In the genomic region with DNA sequence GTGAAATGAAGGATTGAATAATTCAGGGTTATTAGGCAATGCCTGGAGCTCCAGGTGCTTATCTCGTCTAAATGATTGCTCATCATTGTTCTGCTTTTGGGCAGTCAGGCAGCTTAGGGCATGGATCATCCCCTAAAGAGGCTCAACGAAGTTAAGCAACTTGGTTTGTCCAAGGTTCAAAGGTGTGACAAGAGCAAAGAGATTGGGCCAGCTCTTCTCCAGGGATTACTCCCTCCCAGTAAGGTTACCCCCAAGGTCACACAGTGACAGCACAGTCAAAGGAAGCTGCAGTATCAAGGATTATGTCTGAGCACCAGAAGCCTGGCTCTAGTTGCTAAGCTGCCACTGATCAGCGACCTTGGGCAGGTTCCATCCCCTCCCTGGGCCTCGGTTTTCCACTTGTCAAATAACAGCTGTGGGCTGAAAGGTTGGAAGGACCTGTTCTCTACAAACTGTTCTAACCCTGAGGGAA, we compare ENCODE assay signal across 1 cellular context.
TF ChIP-seq lines count a peak whose summit lies in the region.

No MANE protein-coding gene starts in this region.

TF ChIP-seq in HepG2, 621 proteins besides CTCF, POLR2A, EP300 and RAD21 (continued from another document and continues in another):
- TF ChIP-seq GLI4 (CRISPR knock-in tag; IDR thresholded peaks at IDR 0.05; ENCODE audit: borderline replicate concordance) (no peak), NFRKB (IDR thresholded peaks at IDR 0.05) (no peak), SIX4 (CRISPR knock-in tag; IDR thresholded peaks at IDR 0.05) (peak; percentile 63; the same call in 1 of the 2 replicates), ISX (CRISPR knock-in tag; conservative IDR thresholded peaks at IDR 0.05) (no peak), SCMH1 (CRISPR knock-in tag; IDR thresholded peaks at IDR 0.05; ENCODE audit: borderline replicate concordance) (no peak), ZNF878 (CRISPR knock-in tag; IDR thresholded peaks at IDR 0.05) (0 out of 2 replicates have a peak, but pooled peaks have one; percentile 26), SKI (IDR thresholded peaks at IDR 0.05; ENCODE audit: partially characterized antibody) (peak; percentile 51), ZNF282 (IDR thresholded peaks at IDR 0.05; ENCODE audit: partially characterized antibody) (no peak), ZBTB3 (CRISPR knock-in tag; IDR thresholded peaks at IDR 0.05; ENCODE audit: borderline replicate concordance, low read depth) (no peak), ATF1 (CRISPR knock-in tag; IDR thresholded peaks at IDR 0.05) (no peak), ZNF782 (CRISPR knock-in tag; IDR thresholded peaks at IDR 0.05; ENCODE audit: borderline replicate concordance) (no peak), WIZ (CRISPR knock-in tag; IDR thresholded peaks at IDR 0.05) (no peak), KMT2A (CRISPR knock-in tag; IDR thresholded peaks at IDR 0.05) (no peak; the same call in 1 of the 2 replicates), ZNF124 (CRISPR knock-in tag; IDR thresholded peaks at IDR 0.05) (no peak), NONO (IDR thresholded peaks at IDR 0.05) (no peak), NONO (CRISPR knock-in tag; conservative IDR thresholded peaks at IDR 0.05) (peak; percentile 70), ZNF564 (CRISPR knock-in tag; IDR thresholded peaks at IDR 0.05) (no peak), ELF1 (CRISPR knock-in tag; IDR thresholded peaks at IDR 0.05) (0 out of 2 replicates have a peak, but pooled peaks have one; percentile 26), SPEN (CRISPR knock-in tag; IDR thresholded peaks at IDR 0.05; ENCODE audit: low read depth) (no peak), ZNF180 (CRISPR knock-in tag; IDR thresholded peaks at IDR 0.05; ENCODE audit: borderline replicate concordance, low read depth) (no peak), GATAD1 (CRISPR knock-in tag; IDR thresholded peaks at IDR 0.05) (peak; percentile 60), ZNF678 (CRISPR knock-in tag; IDR thresholded peaks at IDR 0.05) (no peak), SRY (CRISPR knock-in tag; IDR thresholded peaks at IDR 0.05) (no peak), MEIS2 (CRISPR knock-in tag; IDR thresholded peaks at IDR 0.05) (no peak; the same call in 1 of the 2 replicates), ZNF816 (CRISPR knock-in tag; IDR thresholded peaks at IDR 0.05; ENCODE audit: borderline replicate concordance) (no peak)
- TF ChIP-seq, protein P1, sequence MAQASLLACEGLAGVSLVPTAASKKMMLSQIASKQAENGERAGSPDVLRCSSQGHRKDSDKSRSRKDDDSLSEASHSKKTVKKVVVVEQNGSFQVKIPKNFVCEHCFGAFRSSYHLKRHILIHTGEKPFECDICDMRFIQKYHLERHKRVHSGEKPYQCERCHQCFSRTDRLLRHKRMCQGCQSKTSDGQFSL (CRISPR knock-in tag; IDR thresholded peaks at IDR 0.05), result no peak
- TF ChIP-seq, protein P2, sequence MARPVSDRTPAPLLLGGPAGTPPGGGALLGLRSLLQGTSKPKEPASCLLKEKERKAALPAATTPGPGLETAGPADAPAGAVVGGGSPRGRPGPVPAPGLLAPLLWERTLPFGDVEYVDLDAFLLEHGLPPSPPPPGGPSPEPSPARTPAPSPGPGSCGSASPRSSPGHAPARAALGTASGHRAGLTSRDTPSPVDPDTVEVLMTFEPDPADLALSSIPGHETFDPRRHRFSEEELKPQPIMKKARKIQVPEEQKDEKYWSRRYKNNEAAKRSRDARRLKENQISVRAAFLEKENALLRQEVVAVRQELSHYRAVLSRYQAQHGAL (CRISPR knock-in tag; IDR thresholded peaks at IDR 0.05; ENCODE audit: not compliant biosample characterization), result no peak
- TF ChIP-seq, protein P3, sequence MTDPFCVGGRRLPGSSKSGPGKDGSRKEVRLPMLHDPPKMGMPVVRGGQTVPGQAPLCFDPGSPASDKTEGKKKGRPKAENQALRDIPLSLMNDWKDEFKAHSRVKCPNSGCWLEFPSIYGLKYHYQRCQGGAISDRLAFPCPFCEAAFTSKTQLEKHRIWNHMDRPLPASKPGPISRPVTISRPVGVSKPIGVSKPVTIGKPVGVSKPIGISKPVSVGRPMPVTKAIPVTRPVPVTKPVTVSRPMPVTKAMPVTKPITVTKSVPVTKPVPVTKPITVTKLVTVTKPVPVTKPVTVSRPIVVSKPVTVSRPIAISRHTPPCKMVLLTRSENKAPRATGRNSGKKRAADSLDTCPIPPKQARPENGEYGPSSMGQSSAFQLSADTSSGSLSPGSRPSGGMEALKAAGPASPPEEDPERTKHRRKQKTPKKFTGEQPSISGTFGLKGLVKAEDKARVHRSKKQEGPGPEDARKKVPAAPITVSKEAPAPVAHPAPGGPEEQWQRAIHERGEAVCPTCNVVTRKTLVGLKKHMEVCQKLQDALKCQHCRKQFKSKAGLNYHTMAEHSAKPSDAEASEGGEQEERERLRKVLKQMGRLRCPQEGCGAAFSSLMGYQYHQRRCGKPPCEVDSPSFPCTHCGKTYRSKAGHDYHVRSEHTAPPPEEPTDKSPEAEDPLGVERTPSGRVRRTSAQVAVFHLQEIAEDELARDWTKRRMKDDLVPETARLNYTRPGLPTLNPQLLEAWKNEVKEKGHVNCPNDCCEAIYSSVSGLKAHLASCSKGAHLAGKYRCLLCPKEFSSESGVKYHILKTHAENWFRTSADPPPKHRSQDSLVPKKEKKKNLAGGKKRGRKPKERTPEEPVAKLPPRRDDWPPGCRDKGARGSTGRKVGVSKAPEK (CRISPR knock-in tag; IDR thresholded peaks at IDR 0.05; ENCODE audit: borderline replicate concordance), result no peak
- TF ChIP-seq, protein P4, sequence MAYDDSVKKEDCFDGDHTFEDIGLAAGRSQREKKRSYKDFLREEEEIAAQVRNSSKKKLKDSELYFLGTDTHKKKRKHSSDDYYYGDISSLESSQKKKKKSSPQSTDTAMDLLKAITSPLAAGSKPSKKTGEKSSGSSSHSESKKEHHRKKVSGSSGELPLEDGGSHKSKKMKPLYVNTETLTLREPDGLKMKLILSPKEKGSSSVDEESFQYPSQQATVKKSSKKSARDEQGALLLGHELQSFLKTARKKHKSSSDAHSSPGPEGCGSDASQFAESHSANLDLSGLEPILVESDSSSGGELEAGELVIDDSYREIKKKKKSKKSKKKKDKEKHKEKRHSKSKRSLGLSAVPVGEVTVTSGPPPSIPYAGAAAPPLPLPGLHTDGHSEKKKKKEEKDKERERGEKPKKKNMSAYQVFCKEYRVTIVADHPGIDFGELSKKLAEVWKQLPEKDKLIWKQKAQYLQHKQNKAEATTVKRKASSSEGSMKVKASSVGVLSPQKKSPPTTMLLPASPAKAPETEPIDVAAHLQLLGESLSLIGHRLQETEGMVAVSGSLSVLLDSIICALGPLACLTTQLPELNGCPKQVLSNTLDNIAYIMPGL (CRISPR knock-in tag; IDR thresholded peaks at IDR 0.05; ENCODE audit: borderline replicate concordance in 1 of 2, low read depth in 1 of 2), result 0 out of 4 replicates have a peak, but pooled peaks have one; percentile 29 to 57
- TF ChIP-seq, protein P5, sequence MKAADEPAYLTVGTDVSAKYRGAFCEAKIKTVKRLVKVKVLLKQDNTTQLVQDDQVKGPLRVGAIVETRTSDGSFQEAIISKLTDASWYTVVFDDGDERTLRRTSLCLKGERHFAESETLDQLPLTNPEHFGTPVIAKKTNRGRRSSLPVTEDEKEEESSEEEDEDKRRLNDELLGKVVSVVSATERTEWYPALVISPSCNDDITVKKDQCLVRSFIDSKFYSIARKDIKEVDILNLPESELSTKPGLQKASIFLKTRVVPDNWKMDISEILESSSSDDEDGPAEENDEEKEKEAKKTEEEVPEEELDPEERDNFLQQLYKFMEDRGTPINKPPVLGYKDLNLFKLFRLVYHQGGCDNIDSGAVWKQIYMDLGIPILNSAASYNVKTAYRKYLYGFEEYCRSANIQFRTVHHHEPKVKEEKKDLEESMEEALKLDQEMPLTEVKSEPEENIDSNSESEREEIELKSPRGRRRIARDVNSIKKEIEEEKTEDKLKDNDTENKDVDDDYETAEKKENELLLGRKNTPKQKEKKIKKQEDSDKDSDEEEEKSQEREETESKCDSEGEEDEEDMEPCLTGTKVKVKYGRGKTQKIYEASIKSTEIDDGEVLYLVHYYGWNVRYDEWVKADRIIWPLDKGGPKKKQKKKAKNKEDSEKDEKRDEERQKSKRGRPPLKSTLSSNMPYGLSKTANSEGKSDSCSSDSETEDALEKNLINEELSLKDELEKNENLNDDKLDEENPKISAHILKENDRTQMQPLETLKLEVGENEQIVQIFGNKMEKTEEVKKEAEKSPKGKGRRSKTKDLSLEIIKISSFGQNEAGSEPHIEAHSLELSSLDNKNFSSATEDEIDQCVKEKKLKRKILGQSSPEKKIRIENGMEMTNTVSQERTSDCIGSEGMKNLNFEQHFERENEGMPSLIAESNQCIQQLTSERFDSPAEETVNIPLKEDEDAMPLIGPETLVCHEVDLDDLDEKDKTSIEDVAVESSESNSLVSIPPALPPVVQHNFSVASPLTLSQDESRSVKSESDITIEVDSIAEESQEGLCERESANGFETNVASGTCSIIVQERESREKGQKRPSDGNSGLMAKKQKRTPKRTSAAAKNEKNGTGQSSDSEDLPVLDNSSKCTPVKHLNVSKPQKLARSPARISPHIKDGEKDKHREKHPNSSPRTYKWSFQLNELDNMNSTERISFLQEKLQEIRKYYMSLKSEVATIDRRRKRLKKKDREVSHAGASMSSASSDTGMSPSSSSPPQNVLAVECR (CRISPR knock-in tag; IDR thresholded peaks at IDR 0.05; ENCODE audit: borderline replicate concordance), result peak; percentile 88; the same call in 1 of the 2 replicates
- TF ChIP-seq, protein P6, sequence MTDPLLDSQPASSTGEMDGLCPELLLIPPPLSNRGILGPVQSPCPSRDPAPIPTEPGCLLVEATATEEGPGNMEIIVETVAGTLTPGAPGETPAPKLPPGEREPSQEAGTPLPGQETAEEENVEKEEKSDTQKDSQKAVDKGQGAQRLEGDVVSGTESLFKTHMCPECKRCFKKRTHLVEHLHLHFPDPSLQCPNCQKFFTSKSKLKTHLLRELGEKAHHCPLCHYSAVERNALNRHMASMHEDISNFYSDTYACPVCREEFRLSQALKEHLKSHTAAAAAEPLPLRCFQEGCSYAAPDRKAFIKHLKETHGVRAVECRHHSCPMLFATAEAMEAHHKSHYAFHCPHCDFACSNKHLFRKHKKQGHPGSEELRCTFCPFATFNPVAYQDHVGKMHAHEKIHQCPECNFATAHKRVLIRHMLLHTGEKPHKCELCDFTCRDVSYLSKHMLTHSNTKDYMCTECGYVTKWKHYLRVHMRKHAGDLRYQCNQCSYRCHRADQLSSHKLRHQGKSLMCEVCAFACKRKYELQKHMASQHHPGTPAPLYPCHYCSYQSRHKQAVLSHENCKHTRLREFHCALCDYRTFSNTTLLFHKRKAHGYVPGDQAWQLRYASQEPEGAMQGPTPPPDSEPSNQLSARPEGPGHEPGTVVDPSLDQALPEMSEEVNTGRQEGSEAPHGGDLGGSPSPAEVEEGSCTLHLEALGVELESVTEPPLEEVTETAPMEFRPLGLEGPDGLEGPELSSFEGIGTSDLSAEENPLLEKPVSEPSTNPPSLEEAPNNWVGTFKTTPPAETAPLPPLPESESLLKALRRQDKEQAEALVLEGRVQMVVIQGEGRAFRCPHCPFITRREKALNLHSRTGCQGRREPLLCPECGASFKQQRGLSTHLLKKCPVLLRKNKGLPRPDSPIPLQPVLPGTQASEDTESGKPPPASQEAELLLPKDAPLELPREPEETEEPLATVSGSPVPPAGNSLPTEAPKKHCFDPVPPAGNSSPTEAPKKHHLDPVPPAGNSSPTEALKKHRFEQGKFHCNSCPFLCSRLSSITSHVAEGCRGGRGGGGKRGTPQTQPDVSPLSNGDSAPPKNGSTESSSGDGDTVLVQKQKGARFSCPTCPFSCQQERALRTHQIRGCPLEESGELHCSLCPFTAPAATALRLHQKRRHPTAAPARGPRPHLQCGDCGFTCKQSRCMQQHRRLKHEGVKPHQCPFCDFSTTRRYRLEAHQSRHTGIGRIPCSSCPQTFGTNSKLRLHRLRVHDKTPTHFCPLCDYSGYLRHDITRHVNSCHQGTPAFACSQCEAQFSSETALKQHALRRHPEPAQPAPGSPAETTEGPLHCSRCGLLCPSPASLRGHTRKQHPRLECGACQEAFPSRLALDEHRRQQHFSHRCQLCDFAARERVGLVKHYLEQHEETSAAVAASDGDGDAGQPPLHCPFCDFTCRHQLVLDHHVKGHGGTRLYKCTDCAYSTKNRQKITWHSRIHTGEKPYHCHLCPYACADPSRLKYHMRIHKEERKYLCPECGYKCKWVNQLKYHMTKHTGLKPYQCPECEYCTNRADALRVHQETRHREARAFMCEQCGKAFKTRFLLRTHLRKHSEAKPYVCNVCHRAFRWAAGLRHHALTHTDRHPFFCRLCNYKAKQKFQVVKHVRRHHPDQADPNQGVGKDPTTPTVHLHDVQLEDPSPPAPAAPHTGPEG (CRISPR knock-in tag; IDR thresholded peaks at IDR 0.05), result no peak
- TF ChIP-seq, protein P7, sequence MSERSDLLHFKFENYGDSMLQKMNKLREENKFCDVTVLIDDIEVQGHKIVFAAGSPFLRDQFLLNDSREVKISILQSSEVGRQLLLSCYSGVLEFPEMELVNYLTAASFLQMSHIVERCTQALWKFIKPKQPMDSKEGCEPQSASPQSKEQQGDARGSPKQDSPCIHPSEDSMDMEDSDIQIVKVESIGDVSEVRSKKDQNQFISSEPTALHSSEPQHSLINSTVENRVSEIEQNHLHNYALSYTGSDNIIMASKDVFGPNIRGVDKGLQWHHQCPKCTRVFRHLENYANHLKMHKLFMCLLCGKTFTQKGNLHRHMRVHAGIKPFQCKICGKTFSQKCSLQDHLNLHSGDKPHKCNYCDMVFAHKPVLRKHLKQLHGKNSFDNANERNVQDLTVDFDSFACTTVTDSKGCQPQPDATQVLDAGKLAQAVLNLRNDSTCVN (CRISPR knock-in tag; IDR thresholded peaks at IDR 0.05; ENCODE audit: borderline replicate concordance), result no peak
- TF ChIP-seq, protein P8, sequence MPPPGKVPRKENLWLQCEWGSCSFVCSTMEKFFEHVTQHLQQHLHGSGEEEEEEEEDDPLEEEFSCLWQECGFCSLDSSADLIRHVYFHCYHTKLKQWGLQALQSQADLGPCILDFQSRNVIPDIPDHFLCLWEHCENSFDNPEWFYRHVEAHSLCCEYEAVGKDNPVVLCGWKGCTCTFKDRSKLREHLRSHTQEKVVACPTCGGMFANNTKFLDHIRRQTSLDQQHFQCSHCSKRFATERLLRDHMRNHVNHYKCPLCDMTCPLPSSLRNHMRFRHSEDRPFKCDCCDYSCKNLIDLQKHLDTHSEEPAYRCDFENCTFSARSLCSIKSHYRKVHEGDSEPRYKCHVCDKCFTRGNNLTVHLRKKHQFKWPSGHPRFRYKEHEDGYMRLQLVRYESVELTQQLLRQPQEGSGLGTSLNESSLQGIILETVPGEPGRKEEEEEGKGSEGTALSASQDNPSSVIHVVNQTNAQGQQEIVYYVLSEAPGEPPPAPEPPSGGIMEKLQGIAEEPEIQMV (CRISPR knock-in tag; IDR thresholded peaks at IDR 0.05; ENCODE audit: low read depth), result no peak
- TF ChIP-seq, protein P9, sequence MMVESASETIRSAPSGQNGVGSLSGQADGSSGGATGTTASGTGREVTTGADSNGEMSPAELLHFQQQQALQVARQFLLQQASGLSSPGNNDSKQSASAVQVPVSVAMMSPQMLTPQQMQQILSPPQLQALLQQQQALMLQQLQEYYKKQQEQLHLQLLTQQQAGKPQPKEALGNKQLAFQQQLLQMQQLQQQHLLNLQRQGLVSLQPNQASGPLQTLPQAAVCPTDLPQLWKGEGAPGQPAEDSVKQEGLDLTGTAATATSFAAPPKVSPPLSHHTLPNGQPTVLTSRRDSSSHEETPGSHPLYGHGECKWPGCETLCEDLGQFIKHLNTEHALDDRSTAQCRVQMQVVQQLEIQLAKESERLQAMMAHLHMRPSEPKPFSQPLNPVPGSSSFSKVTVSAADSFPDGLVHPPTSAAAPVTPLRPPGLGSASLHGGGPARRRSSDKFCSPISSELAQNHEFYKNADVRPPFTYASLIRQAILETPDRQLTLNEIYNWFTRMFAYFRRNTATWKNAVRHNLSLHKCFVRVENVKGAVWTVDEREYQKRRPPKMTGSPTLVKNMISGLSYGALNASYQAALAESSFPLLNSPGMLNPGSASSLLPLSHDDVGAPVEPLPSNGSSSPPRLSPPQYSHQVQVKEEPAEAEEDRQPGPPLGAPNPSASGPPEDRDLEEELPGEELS (CRISPR knock-in tag; IDR thresholded peaks at IDR 0.05), result peak; percentile 46; the same call in 1 of the 2 replicates
